ENCODE assay signal across 1 cellular context in genomic region chr2:128788636-128789220, GRCh38.
TF ChIP-seq lines count a peak whose summit lies in the region.

No MANE protein-coding gene starts in this region.

TF ChIP-seq in H1, 55 proteins besides CTCF, POLR2A, EP300 and RAD21:
- no peak for TF ChIP-seq KDM1A (IDR thresholded peaks at IDR 0.05; ENCODE audit: borderline replicate concordance, low read length)
- no peak for TF ChIP-seq NRF1 (IDR thresholded peaks at IDR 0.05; ENCODE audit: low read depth, low read length)
- no peak for TF ChIP-seq EZH2 (IDR thresholded peaks at IDR 0.05; ENCODE audit: low read depth, low read length, severe bottlenecking)
TF ChIP-seq in H1: peak in this region for 0.
